ENCODE assay signal across 8 cellular contexts in the genomic region with DNA sequence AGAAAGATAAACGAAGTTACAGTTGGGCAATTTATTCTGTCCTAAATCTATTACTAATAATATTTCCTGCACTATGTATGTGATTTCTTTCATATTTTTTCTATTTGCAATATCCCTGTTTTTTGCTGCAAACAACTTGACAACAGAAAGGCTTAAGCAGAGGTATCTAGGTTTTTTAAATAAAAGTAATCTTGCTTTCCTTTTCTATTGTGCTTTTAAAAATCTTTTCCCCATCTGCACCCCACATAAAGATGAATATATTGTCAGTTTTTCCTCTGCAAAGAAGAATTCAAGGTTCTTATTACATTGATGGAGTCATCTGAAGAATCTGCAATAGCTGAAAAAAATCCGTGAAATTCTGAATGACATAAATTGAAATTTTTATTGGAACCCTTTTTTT. TPM values are rescaled to one million over a fixed set of nuclear protein-coding genes. Genes with fewer than 3 reads are reported as not detected.
DNase-seq lines count a peak whose midpoint lies in the region; ATAC-seq, FAIRE-seq and TF ChIP-seq lines count a peak whose summit lies in the region.

No MANE protein-coding gene starts in this region.

- CTCF ChIA-PET in CD4-positive, alpha-beta memory T cell (lab: Charles Lee; ENCODE audit: partially characterized antibody): interaction anchor here (1.0 to 2.4 kb wide), 5 partner anchors 9 to 34 kb away, joined by 3 to 10 read pairs (median 5); a partner anchor contains a TSS
- CTCF ChIA-PET in OCI-LY7 (lab: Charles Lee; ENCODE audit: unreplicated experiment): no interaction called here

- H2AFZ ChIP-seq in OCI-LY7 (ENCODE audit: low read length): no peak overlapping the region

- H3K4me3 Mint-ChIP-seq in CD4-positive, alpha-beta memory T cell: peak overlapping the region; percentile 62 to 99 (median 88)

- in situ Hi-C loops in KBM-7 (cut with MboI; ENCODE audit: low pct_unique_long_range_greater_than_20kb, low sequenced_read_pairs): no loop called here

- no peaks in the 10 kb centered on the region for H3K9me3 ChIP-seq in CD4-positive, alpha-beta memory T cell (ENCODE audit: control insufficient read depth in 1 of 2, low read length in 2 of 2)
- no peaks in the 10 kb centered on the region for H3K9me3 ChIP-seq in OCI-LY7 (ENCODE audit: low read length)
- no peaks in the 10 kb centered on the region for H3K9me3 ChIP-seq in effector memory CD4-positive, alpha-beta T cell (ENCODE audit: control insufficient read depth, low read length)
- H3K9me3 ChIP-seq in pancreas: no peaks in the 10 kb centered on the region

- no peaks in the 10 kb centered on the region for H3K9me3 Mint-ChIP-seq in CD4-positive, alpha-beta memory T cell

- H3K79me2 ChIP-seq in OCI-LY7 (ENCODE audit: insufficient read depth, low read depth, low read length): peaks cover 26% of the 10 kb centered on the region; the same call in 1 of the 2 replicates

- WGBS in pancreas, 2 donors: 10 to 19% methylated on average over 2 of the region's 2 CpGs

- H3K4me1 Mint-ChIP-seq in CD4-positive, alpha-beta memory T cell: peaks cover 19 to 42% (median 32%) of the 10 kb centered on the region in 4 donors

- peaks cover 0 to 1% of the 10 kb centered on the region in 2 donors for H3K27me3 Mint-ChIP-seq in CD4-positive, alpha-beta memory T cell

- DNase-seq in CD4-positive, alpha-beta memory T cell: no peak
- DNase-seq in OCI-LY7 (ENCODE audit: low spot score) (no peak), pancreas (no peak), GM12892 (ENCODE audit: insufficient read length) (no peak), NCI-H187 (lab: John Stamatoyannopoulos, UW) (no peak), KBM-7 (no peak)
- no peak for DNase-seq in effector memory CD4-positive, alpha-beta T cell

- H3K27me3 ChIP-seq in CD4-positive, alpha-beta memory T cell (ENCODE audit: insufficient read depth, low read length): no peaks in the 10 kb centered on the region
- no peaks in the 10 kb centered on the region for H3K27me3 ChIP-seq in effector memory CD4-positive, alpha-beta T cell (replicated peaks; ENCODE audit: control insufficient read depth, insufficient read depth, low read length, poor library complexity, severe bottlenecking)
- no peaks in the 10 kb centered on the region for H3K27me3 ChIP-seq in pancreas

- FAIRE-seq in pancreas (lab: Jason Lieb, UNC) (no peak), GM12892 (lab: Jason Lieb, UNC) (no peak)

- peaks cover 23% of the 10 kb centered on the region for H3K4me1 ChIP-seq in CD4-positive, alpha-beta memory T cell (ENCODE audit: insufficient read depth, low read length)
- peaks cover 19% of the 10 kb centered on the region for H3K4me1 ChIP-seq in OCI-LY7 (ENCODE audit: insufficient read depth, low read length, poor library complexity, severe bottlenecking)
- H3K4me1 ChIP-seq in effector memory CD4-positive, alpha-beta T cell (ENCODE audit: control insufficient read depth, insufficient read depth, low read length, poor library complexity, severe bottlenecking): peaks cover 4% of the 10 kb centered on the region
- peaks cover 4 to 17% (median 7%) of the 10 kb centered on the region in 3 donors for H3K4me1 ChIP-seq in pancreas

- H3K27ac ChIP-seq in CD4-positive, alpha-beta memory T cell (ENCODE audit: low read depth, low read length): peak overlapping the region; percentile 84
- H3K27ac ChIP-seq in OCI-LY7 (ENCODE audit: low read depth, low read length, poor library complexity, severe bottlenecking): peak overlapping the region; percentile 83
- peak overlapping the region; percentile 65 for H3K27ac ChIP-seq in effector memory CD4-positive, alpha-beta T cell (ENCODE audit: insufficient read depth, low read length, poor library complexity, severe bottlenecking)
- H3K27ac ChIP-seq in pancreas: peak overlapping the region; percentile 78 to 95 (median 89)

- no peaks in the 10 kb centered on the region for H4K20me1 ChIP-seq in OCI-LY7 (ENCODE audit: insufficient read depth, low read length)

- TF ChIP-seq CTCF in OCI-LY7 (conservative IDR thresholded peaks at IDR 0.05; ENCODE audit: low read length) (no peak), pancreas (IDR thresholded peaks at IDR 0.05) (no peak)

- BruUV-seq in OCI-LY7 (replicated peaks; lab: Mats Ljungman, UMichigan): no TSS peak

- H3K36me3 Mint-ChIP-seq in CD4-positive, alpha-beta memory T cell: peaks cover 0 to 12% of the 10 kb centered on the region in 2 donors

- peak overlapping the region; percentile 34; the same call in 1 of the 2 replicates for H3K4me2 ChIP-seq in OCI-LY7 (ENCODE audit: low read length)

- H3K27ac Mint-ChIP-seq in CD4-positive, alpha-beta memory T cell: peak overlapping the region; percentile 89 to 99 (median 96)

- peak overlapping the region in 1 of 2 donors; percentile 45 for H3K4me3 ChIP-seq in CD4-positive, alpha-beta memory T cell (ENCODE audit: low read length in 2 of 2)
- H3K4me3 ChIP-seq in OCI-LY7 (ENCODE audit: low read depth, low read length, poor library complexity, severe bottlenecking) (peak overlapping the region; percentile 73), pancreas (peak overlapping the region in 3 of 4 donors; percentile 61 to 77 (median 62))
- H3K4me3 ChIP-seq in effector memory CD4-positive, alpha-beta T cell (ENCODE audit: insufficient read depth, low read depth, low read length, poor library complexity, severe bottlenecking): no peak overlapping the region

- H3K9me2 ChIP-seq in OCI-LY7 (ENCODE audit: insufficient read depth, low read length): no peaks in the 10 kb centered on the region

- POLR2A ChIA-PET in CD4-positive, alpha-beta memory T cell (lab: Charles Lee; ENCODE audit: partially characterized antibody): interaction anchor here (1.1 to 1.4 kb wide), 3 partner anchors 8 to 17 kb away, joined by 6 to 10 read pairs (median 7); a partner anchor contains a TSS
- POLR2A ChIA-PET in OCI-LY7 (lab: Charles Lee): interaction anchor here (1.3 to 1.7 kb wide), 4 partner anchors 12 to 18 kb away, joined by 3 to 10 read pairs (median 6); a partner anchor contains a TSS

- intact Hi-C loops in CD4-positive, alpha-beta memory T cell (cut with micrococcal nuclease): loop anchor here (1.0 to 5.0 kb wide), 7 partner anchors 13 to 827 kb away; a partner anchor contains a TSS
- intact Hi-C loops in OCI-LY7 (cut with micrococcal nuclease; ENCODE audit: unreplicated experiment): loop anchor here (5.0 kb wide), 2 partner anchors 687 to 762 kb away; a partner anchor contains a TSS
- intact Hi-C loops in pancreas (cut with DNase I): no loop called here

- no peaks in the 10 kb centered on the region for H3K36me3 ChIP-seq in CD4-positive, alpha-beta memory T cell (ENCODE audit: insufficient read depth, low read length)
- H3K36me3 ChIP-seq in OCI-LY7 (ENCODE audit: insufficient read depth, low read length) (no peaks in the 10 kb centered on the region), pancreas (no peaks in the 10 kb centered on the region)
- H3K36me3 ChIP-seq in effector memory CD4-positive, alpha-beta T cell (ENCODE audit: control insufficient read depth, insufficient read depth, low read length): no peaks in the 10 kb centered on the region

- TF ChIP-seq POLR2A in GM12892 (IDR thresholded peaks at IDR 0.05; ENCODE audit: low read depth, low read length): no peak

- ATAC-seq in pancreas: no peak
- ATAC-seq in HG03196 (IDR thresholded peaks at IDR 0.05; ENCODE audit: unreplicated experiment): no peak

RNA-seq across cellular contexts. Expression of a gene that starts 0.5 kb away (rescaled TPM):
- total RNA-seq in CD4-positive, alpha-beta memory T cell: 10 to 100 TPM; 64.7 to 66.0 TPM
- polyA plus RNA-seq in CD4-positive, alpha-beta memory T cell: 10 to 100 TPM; 15.1 to 21.1 TPM
- 25.5 and 27.6 TPM in 2 replicates for total RNA-seq in OCI-LY7 (2014; rRNA removed; shearing (Covaris generic))
- total RNA-seq in OCI-LY7 (2022): 36.5 and 39.0 TPM in 2 replicates
- total RNA-seq in pancreas: 10 to 100 TPM; 27.0 to 35.4 (median 29.5) TPM
- 10 to 100 TPM; 16.0 to 19.7 TPM for polyA plus RNA-seq in pancreas
- polyA plus RNA-seq in GM12892 (2012; ENCODE audit: missing spikeins): 11.2 TPM

RNA-seq across cellular contexts. Expression of a gene that starts 16.5 kb away (rescaled TPM):
- total RNA-seq in CD4-positive, alpha-beta memory T cell: 1 to 10 TPM; 5.3 to 9.7 TPM
- polyA plus RNA-seq in CD4-positive, alpha-beta memory T cell: 1 to 10 TPM; 3.1 to 5.9 TPM
- 4.5 and 7.8 TPM in 2 replicates for total RNA-seq in OCI-LY7 (2014; rRNA removed; shearing (Covaris generic))
- total RNA-seq in OCI-LY7 (2022): 5.7 and 8.1 TPM in 2 replicates
- 1 to 10 TPM; 1.5 to 3.7 (median 2.0) TPM for total RNA-seq in pancreas
- polyA plus RNA-seq in pancreas: 1 to 10 TPM; 1.5 to 3.8 TPM
- polyA plus RNA-seq in GM12892 (2012; ENCODE audit: missing spikeins): 8.7 TPM

Comparison
In these comparisons a context has a peak if more than half of its experiments do, and no peak if none do; other contexts are left out.
1. intact Hi-C loops: an anchor here in CD4-positive, alpha-beta memory T cell (1.0 to 5.0 kb wide) and OCI-LY7 (5.0 kb wide); none called in pancreas.